1 cellular context compared by ENCODE assay signal in the genomic region with DNA sequence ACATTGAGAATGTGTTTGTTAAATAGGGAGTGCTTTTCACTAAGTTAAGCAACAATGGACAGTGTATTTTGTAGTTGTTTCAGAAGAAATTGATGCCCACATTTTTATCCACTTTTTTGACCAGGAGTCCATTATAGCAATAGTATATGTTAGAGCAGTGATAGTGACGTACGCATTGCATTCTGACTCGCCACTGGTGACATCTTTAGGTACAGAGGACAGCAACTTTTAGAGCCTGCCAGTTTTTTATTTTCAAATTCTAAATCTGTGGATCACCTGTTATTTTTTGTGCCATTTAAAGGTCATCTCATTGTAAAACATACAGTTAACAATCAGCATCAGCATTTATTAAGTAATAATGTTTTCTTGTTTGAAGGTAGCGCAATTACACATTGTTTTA.
TF ChIP-seq lines count a peak whose summit lies in the region.

No MANE protein-coding gene starts in this region.

TF ChIP-seq in SK-N-SH, 30 proteins besides CTCF, POLR2A, EP300 and RAD21 (continued from another document):
- peak; percentile 79 for TF ChIP-seq REST (IDR thresholded peaks at IDR 0.05; ENCODE audit: low read depth, low read length)
- no peak for TF ChIP-seq IRF3 (IDR thresholded peaks at IDR 0.05; ENCODE audit: low read depth, low read length)
- TF ChIP-seq MEF2A (IDR thresholded peaks at IDR 0.05; ENCODE audit: borderline replicate concordance, low read depth): no peak
